13 cellular contexts compared by ENCODE assay signal in the genomic region with DNA sequence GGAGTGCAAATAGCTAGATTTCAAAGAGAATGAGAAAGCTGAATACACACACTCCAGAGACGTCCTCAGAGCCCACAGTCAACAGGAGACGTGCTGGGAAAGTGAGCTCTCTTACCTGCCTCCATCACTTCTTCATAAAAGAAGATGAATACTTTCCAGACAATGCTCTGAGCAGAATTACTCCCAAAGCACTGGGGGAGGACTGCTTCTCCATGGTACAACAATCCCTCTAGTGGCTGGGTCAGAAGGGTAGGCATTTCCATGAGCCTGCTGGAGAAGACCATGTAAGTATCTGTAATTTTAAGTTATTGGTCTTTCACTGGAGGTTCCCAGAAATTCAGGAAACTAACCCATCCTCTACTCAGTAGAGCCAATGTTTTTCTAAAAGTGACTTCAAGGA.
DNase-seq lines count a peak whose midpoint lies in the region; ATAC-seq and TF ChIP-seq lines count a peak whose summit lies in the region.
"Had no signal": no experiment of that assay in that cellular context is flagged by ENCODE, and none has a peak within 500 bp of the region (broad histone marks: within the 10 kb centered on the region; RNA-seq: fewer than 3 reads in every experiment).

No MANE protein-coding gene starts in this region.

- H3K27me3 ChIP-seq in NT2/D1 (ENCODE audit: insufficient read depth, insufficient read length) = no peaks in the 10 kb centered on the region
- H3K27me3 ChIP-seq in fibroblast of lung (ENCODE audit: control insufficient read depth, insufficient read depth, low read length) = no peaks in the 10 kb centered on the region
- H3K27me3 ChIP-seq in colonic mucosa = no peaks in the 10 kb centered on the region
- H3K27me3 ChIP-seq: spleen, upper lobe of right lung had no signal

- no peak overlapping the region for H3K27ac ChIP-seq in fibroblast of lung (ENCODE audit: insufficient read depth, low read length)
- H3K27ac ChIP-seq in colonic mucosa = no peak overlapping the region
- no peak overlapping the region for H3K27ac ChIP-seq in caudate nucleus (ENCODE audit: low read depth, low read length)
- H3K27ac ChIP-seq: RWPE1, spleen, upper lobe of right lung had no signal

- no peak overlapping the region for H3K4me2 ChIP-seq in fibroblast of lung (ENCODE audit: extremely low read depth, insufficient read depth, low read length)

- no peak overlapping the region for H3K9ac ChIP-seq in NT2/D1 (ENCODE audit: insufficient read length, low read depth)
- no peak overlapping the region for H3K9ac ChIP-seq in fibroblast of lung (ENCODE audit: insufficient read depth, low read length)
- no peak overlapping the region for H3K9ac ChIP-seq in colonic mucosa (ENCODE audit: low read depth in 2 of 2, low read length in 2 of 2)

- peaks cover 5% of the 10 kb centered on the region for H3K4me1 ChIP-seq in NT2/D1 (ENCODE audit: insufficient read depth, insufficient read length)
- H3K4me1 ChIP-seq in fibroblast of lung (ENCODE audit: control insufficient read depth, extremely low read depth, insufficient read depth, low read length) = no peaks in the 10 kb centered on the region
- no peaks in the 10 kb centered on the region for H3K4me1 ChIP-seq in colonic mucosa
- H3K4me1 ChIP-seq: spleen, upper lobe of right lung had no signal

- no peak overlapping the region for H2AFZ ChIP-seq in fibroblast of lung (ENCODE audit: low read length)

- H3K9me3 ChIP-seq in NT2/D1 (ENCODE audit: insufficient read depth, low read length) (no peaks in the 10 kb centered on the region), fibroblast of lung (ENCODE audit: control insufficient read depth, insufficient read depth, low read depth, low read length) (no peaks in the 10 kb centered on the region), colonic mucosa (no peaks in the 10 kb centered on the region)
- H3K9me3 ChIP-seq: upper lobe of right lung had no signal

- no peaks in the 10 kb centered on the region for H4K20me1 ChIP-seq in fibroblast of lung (ENCODE audit: control insufficient read depth, extremely low read depth, insufficient read depth, low read length)

- no peaks in the 10 kb centered on the region for H3K36me3 ChIP-seq in NT2/D1 (ENCODE audit: insufficient read depth, insufficient read length, low read length)
- no peaks in the 10 kb centered on the region for H3K36me3 ChIP-seq in fibroblast of lung (ENCODE audit: control insufficient read depth, insufficient read depth, low read length)
- H3K36me3 ChIP-seq in colonic mucosa = no peaks in the 10 kb centered on the region
- H3K36me3 ChIP-seq: spleen, upper lobe of right lung had no signal

- no peaks in the 10 kb centered on the region for H3K79me2 ChIP-seq in fibroblast of lung (ENCODE audit: control insufficient read depth, insufficient read depth, low read length)

- TF ChIP-seq CTCF in fibroblast of lung (conservative IDR thresholded peaks at IDR 0.05 in 1 of 2, IDR thresholded peaks at IDR 0.05 in 1 of 2; ENCODE audit: low read depth in 1 of 2, low read length in 2 of 2) = peak; percentile 61 to 63
- no peak for TF ChIP-seq CTCF in colonic mucosa (IDR thresholded peaks at IDR 0.05)

- DNase-seq in DMS 273 (lab: John Stamatoyannopoulos, UW; ENCODE audit: unreplicated experiment) (peak; percentile 67), DMS 273 treated with DMSO at 0.1 percent for 48 hours (lab: John Stamatoyannopoulos, UW) (no peak), NT2/D1 (ENCODE audit: low read depth, low spot score) (peak; percentile 56), fibroblast of lung (ENCODE audit: low read depth in 2 of 2) (peak; percentile 54 to 58), renal cortical epithelial cell (ENCODE audit: low read depth) (peak; percentile 29), colonic mucosa (no peak), caudate nucleus (lab: John Stamatoyannopoulos, UW) (no peak)
- DNase-seq: 8988T, hypothalamus, spleen, upper lobe of right lung had no signal

- intact Hi-C loops in colonic mucosa (cut with DNase I) = no loop called here

- ATAC-seq in GM21619 (IDR thresholded peaks at IDR 0.05; ENCODE audit: unreplicated experiment) = no peak
- ATAC-seq: upper lobe of right lung had no signal

- H3K4me3 ChIP-seq in NT2/D1 (ENCODE audit: insufficient read length, low read depth) (no peak overlapping the region), fibroblast of lung (replicated peaks in 1 of 4; ENCODE audit: control extremely low read depth in 1 of 4, insufficient read depth in 1 of 4, low read depth in 3 of 4, low read length in 4 of 4) (no peak overlapping the region), colonic mucosa (no peak overlapping the region)
- H3K4me3 ChIP-seq: spleen, upper lobe of right lung had no signal

Comparison
In these comparisons a context has a peak if more than half of its experiments do, and no peak if none do; other contexts are left out.
1. DNase-seq: peak in DMS 273 (single experiment), NT2/D1 (single experiment), fibroblast of lung (2 of 2) and renal cortical epithelial cell (single experiment); none in DMS 273 treated with DMSO at 0.1 percent for 48 hours (single experiment), colonic mucosa (single experiment) and caudate nucleus (0 of 61).